ENCODE assay signal across 11 cellular contexts in the genomic region with DNA sequence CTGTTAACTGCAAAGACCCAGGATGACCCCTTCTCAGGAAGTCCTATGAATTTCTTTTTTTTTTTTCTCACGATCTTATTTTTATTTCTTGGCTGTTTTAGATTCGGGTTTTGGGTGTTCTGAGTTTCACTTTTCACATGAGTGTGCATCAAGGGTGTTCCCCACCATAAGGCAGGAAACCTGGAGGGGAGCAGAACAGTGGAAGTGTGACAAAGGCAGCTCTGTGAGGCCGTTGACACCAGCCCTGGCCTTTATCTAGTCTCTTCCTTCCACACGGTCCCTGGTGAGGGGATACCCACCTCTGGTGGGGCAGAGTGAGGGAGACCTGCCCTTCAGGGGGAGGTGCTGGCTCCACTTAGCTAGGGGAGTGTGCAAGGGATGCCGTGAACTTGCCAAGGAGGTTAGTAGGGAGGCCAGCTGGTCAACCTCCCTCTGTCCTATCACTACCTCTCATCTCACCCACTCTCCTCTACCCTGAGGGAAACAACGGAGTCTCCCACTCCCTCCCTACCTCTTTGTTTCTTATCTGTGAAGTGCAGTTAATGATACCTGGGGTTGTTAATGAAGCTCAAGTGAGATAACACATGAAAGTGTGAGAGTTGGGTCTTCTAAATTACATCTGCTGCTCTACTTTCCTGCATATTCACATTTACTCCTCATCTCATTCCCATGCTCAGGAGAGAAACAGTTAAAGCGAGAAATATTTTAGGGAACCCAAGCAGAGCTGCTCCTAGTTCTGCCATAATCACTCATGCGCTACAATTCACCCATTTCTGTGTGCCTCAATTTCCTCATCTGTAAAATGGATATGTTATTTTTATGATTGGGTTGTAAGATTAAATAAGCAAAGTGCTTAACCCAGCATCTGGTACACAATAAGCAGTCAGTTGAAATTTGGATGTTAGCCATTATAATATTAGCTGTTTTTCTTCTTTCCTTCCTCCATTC. TPM values are rescaled to one million over a fixed set of nuclear protein-coding genes. Genes with fewer than 3 reads are reported as not detected.
DNase-seq lines count a peak whose midpoint lies in the region; ATAC-seq, FAIRE-seq and TF ChIP-seq lines count a peak whose summit lies in the region.
"Had no signal": no experiment of that assay in that cellular context is flagged by ENCODE, and none has a peak within 500 bp of the region (broad histone marks: within the 10 kb centered on the region; RNA-seq: fewer than 3 reads in every experiment).

No MANE protein-coding gene starts in this region.

- no peaks in the 10 kb centered on the region for H3K79me2 ChIP-seq in astrocyte (ENCODE audit: insufficient read depth, low read length)

- H4K20me1 ChIP-seq in IMR-90 (ENCODE audit: insufficient read depth, low read length) (no peaks in the 10 kb centered on the region), astrocyte (ENCODE audit: insufficient read depth, low read length) (no peaks in the 10 kb centered on the region)

- H2AFZ ChIP-seq in IMR-90 (replicated peaks; ENCODE audit: low read length, poor library complexity), result peak overlapping the region; percentile 81
- H2AFZ ChIP-seq in astrocyte (ENCODE audit: low read depth, low read length), result peak overlapping the region; percentile 49

- H3K27me3 Mint-ChIP-seq in astrocyte (ENCODE audit: low read depth, unreplicated experiment), result no peaks in the 10 kb centered on the region

- BruUV-seq in IMR-90 (replicated peaks; lab: Mats Ljungman, UMichigan) (no TSS peak), A673 (replicated peaks; lab: Mats Ljungman, UMichigan) (no TSS peak)

- ATAC-seq in GM19023 (IDR thresholded peaks at IDR 0.05; ENCODE audit: unreplicated experiment) (peak; percentile 27), IMR-90 (ENCODE audit: low read depth) (no peak), left lobe of liver (no peak)
- ATAC-seq: foreskin keratinocyte had no signal

- H3K4me2 ChIP-seq in IMR-90 (ENCODE audit: low read depth, low read length), result no peak overlapping the region
- H3K4me2 ChIP-seq in astrocyte (ENCODE audit: low read length), result no peak overlapping the region

- FAIRE-seq in astrocyte (lab: Jason Lieb, UNC), result no peak

- no peak overlapping the region for H3K27ac Mint-ChIP-seq in astrocyte (ENCODE audit: unreplicated experiment)

- H3K9me3 ChIP-seq in IMR-90 (ENCODE audit: control insufficient read depth, insufficient read depth, low read length), result no peaks in the 10 kb centered on the region
- no peaks in the 10 kb centered on the region for H3K9me3 ChIP-seq in astrocyte (ENCODE audit: insufficient read depth, low read depth, low read length)
- no peaks in the 10 kb centered on the region for H3K9me3 ChIP-seq in A673 (ENCODE audit: low read depth, low read length, poor library complexity, severe bottlenecking)

- H3K18ac ChIP-seq in IMR-90 (ENCODE audit: low read depth, low read length), result peak overlapping the region; percentile 63

- peak overlapping the region; percentile 57; the same call in 1 of the 2 replicates for H3K27ac ChIP-seq in IMR-90 (ENCODE audit: insufficient read depth, low read length)
- no peak overlapping the region for H3K27ac ChIP-seq in astrocyte (ENCODE audit: low read depth, low read length)
- no peak overlapping the region for H3K27ac ChIP-seq in A673 (ENCODE audit: low read depth, low read length, poor library complexity, severe bottlenecking)
- H3K27ac ChIP-seq: foreskin keratinocyte had no signal

- peak overlapping the region; percentile 69 for H2AK5ac ChIP-seq in IMR-90 (ENCODE audit: low read depth, low read length)

- peak overlapping the region; percentile 99; the same call in 2 of the 3 replicates for H2BK15ac ChIP-seq in IMR-90 (ENCODE audit: low read depth, low read length)

- H3K79me1 ChIP-seq in IMR-90 (ENCODE audit: low read depth in 1 of 2, low read length in 2 of 2), result peaks cover 0 to 18% of the 10 kb centered on the region in 2 experiments; a peak in 2 of 4 replicates

- TF ChIP-seq RAD21 in IMR-90 (IDR thresholded peaks at IDR 0.05; ENCODE audit: low read length), result no peak

- peak overlapping the region; percentile 81 for H3K4ac ChIP-seq in IMR-90 (ENCODE audit: low read depth, low read length)

- H3K4me1 Mint-ChIP-seq in astrocyte (ENCODE audit: low read depth, unreplicated experiment), result peaks cover 16% of the 10 kb centered on the region

- TF ChIP-seq CTCF in IMR-90 (conservative IDR thresholded peaks at IDR 0.05; ENCODE audit: low read depth, low read length) (no peak), astrocyte (IDR thresholded peaks at IDR 0.05; ENCODE audit: insufficient read depth, low read depth, low read length) (no peak), A673 (conservative IDR thresholded peaks at IDR 0.05; ENCODE audit: low read depth, low read length) (no peak)

- dilution Hi-C loops in IMR-90 (cut with HindIII; ENCODE audit: low sequenced_read_pairs, unreplicated experiment), result no loop called here

- CTCF ChIA-PET in IMR-90 (lab: Yijun Ruan, JAX), result no interaction called here
- CTCF ChIA-PET in A673 (lab: Charles Lee), result interaction anchor here (0.6 kb wide), 1 partner anchor 19 kb away, joined by 3 read pairs; no protein-coding TSS in a partner anchor

- peak overlapping the region; percentile 88 for H2BK120ac ChIP-seq in IMR-90 (ENCODE audit: low read depth, low read length)

- in situ Hi-C loops in IMR-90 (cut with MboI; ENCODE audit: low sequenced_read_pairs), result no loop called here

- H3K4me3 ChIP-seq in IMR-90 (ENCODE audit: insufficient read depth, low read depth, low read length) (no peak overlapping the region), astrocyte (ENCODE audit: insufficient read depth, low read depth, low read length) (no peak overlapping the region), A673 (ENCODE audit: low read depth, low read length, poor library complexity, severe bottlenecking) (no peak overlapping the region)

- H3K23ac ChIP-seq in IMR-90 (ENCODE audit: low read depth, low read length), result peak overlapping the region; percentile 57

- H4K8ac ChIP-seq in IMR-90 (ENCODE audit: low read depth in 2 of 2, low read length in 2 of 2), result peak overlapping the region; percentile 69 to 84

- H3K14ac ChIP-seq in IMR-90 (replicated peaks; ENCODE audit: low read depth, low read length), result peak overlapping the region; percentile 85

- peaks cover 12% of the 10 kb centered on the region for H3K4me1 ChIP-seq in IMR-90 (ENCODE audit: control insufficient read depth, insufficient read depth, low read length)
- H3K4me1 ChIP-seq in astrocyte (ENCODE audit: insufficient read depth, low read length), result peaks cover 24% of the 10 kb centered on the region
- H3K4me1 ChIP-seq in A673 (ENCODE audit: insufficient read depth, low read length, poor library complexity, severe bottlenecking), result no peaks in the 10 kb centered on the region

- H3K9me1 ChIP-seq in IMR-90 (ENCODE audit: insufficient read depth, low read length), result peaks cover 11% of the 10 kb centered on the region

- H2BK20ac ChIP-seq in IMR-90 (ENCODE audit: low read depth, low read length), result peak overlapping the region; percentile 83; the same call in 1 of the 2 replicates

- peak; percentile 15 for DNase-seq in CD1c-positive myeloid dendritic cell (ENCODE audit: extremely low spot score)
- DNase-seq in IMR-90, result no peak
- no peak for DNase-seq in astrocyte (ENCODE audit: low read depth)
- no peak for DNase-seq in DMS153 treated with DMSO at 0.1 percent for 48 hours (lab: John Stamatoyannopoulos, UW; ENCODE audit: unreplicated experiment)
- DNase-seq in A673 (ENCODE audit: low spot score), result no peak
- no peak for DNase-seq in left lobe of liver (ENCODE audit: low spot score)
- DNase-seq in amygdala (lab: John Stamatoyannopoulos, UW), result no peak
- DNase-seq: foreskin keratinocyte had no signal

- no peak overlapping the region for H3K9ac ChIP-seq in IMR-90 (ENCODE audit: low read depth, low read length)
- no peak overlapping the region for H3K9ac ChIP-seq in astrocyte (ENCODE audit: low read length)

- H4K5ac ChIP-seq in IMR-90 (ENCODE audit: low read depth, low read length), result peak overlapping the region; percentile 95

- WGBS in IMR-90 (ENCODE audit: extremely low coverage in 2 of 2, insufficient read length in 1 of 2), 2 experiments, result no CpG with 5 or more reads among the region's 8 CpGs

- H3K36me3 ChIP-seq in IMR-90 (ENCODE audit: control insufficient read depth, insufficient read depth, low read length) (no peaks in the 10 kb centered on the region), astrocyte (ENCODE audit: insufficient read depth, low read length) (no peaks in the 10 kb centered on the region), A673 (ENCODE audit: insufficient read depth, low read length, poor library complexity, severe bottlenecking) (no peaks in the 10 kb centered on the region)

- H3K4me3 Mint-ChIP-seq in astrocyte (ENCODE audit: unreplicated experiment), result no peak overlapping the region

- H3K56ac ChIP-seq in IMR-90 (ENCODE audit: extremely low read depth, insufficient read depth, low read length), result no peak overlapping the region

- peak overlapping the region; percentile 80 for H2BK5ac ChIP-seq in IMR-90 (ENCODE audit: low read depth, low read length, poor library complexity, severe bottlenecking)

- TF ChIP-seq POLR2A in IMR-90 (IDR thresholded peaks at IDR 0.05; ENCODE audit: low read depth, low read length), result no peak

- H3K36me3 Mint-ChIP-seq in astrocyte (ENCODE audit: low read depth, unreplicated experiment), result no peaks in the 10 kb centered on the region

- no peaks in the 10 kb centered on the region for H3K27me3 ChIP-seq in IMR-90 (ENCODE audit: control insufficient read depth, insufficient read depth, low read length)
- H3K27me3 ChIP-seq in astrocyte (ENCODE audit: insufficient read depth, low read length), result no peaks in the 10 kb centered on the region
- H3K27me3 ChIP-seq in A673 (replicated peaks; ENCODE audit: insufficient read depth, low read depth, low read length, poor library complexity), result peaks cover 10% of the 10 kb centered on the region
- H3K27me3 ChIP-seq: foreskin keratinocyte had no signal

- POLR2A ChIA-PET in IMR-90 (lab: Charles Lee; ENCODE audit: unreplicated experiment) (no interaction called here), A673 (lab: Charles Lee; ENCODE audit: low non-redundant PET) (no interaction called here)

- intact Hi-C loops in IMR-90 (cut with micrococcal nuclease) (no loop called here), A673 (cut with micrococcal nuclease; ENCODE audit: unreplicated experiment) (no loop called here)

- peak overlapping the region; percentile 71 for H4K91ac ChIP-seq in IMR-90 (ENCODE audit: insufficient read depth, low read depth, low read length)

- H2AK9ac ChIP-seq in IMR-90 (replicated peaks; ENCODE audit: low read depth, low read length, poor library complexity), result no peak overlapping the region

- no peaks in the 10 kb centered on the region for H3K9me3 Mint-ChIP-seq in astrocyte (ENCODE audit: unreplicated experiment)

RNA-seq across cellular contexts. Expression of a gene that starts 4.4 kb away (rescaled TPM):
- total RNA-seq in IMR-90 (2012; rRNA removed), result 21.4 and 23.7 TPM in 2 replicates
- polyA plus RNA-seq in IMR-90 (2012; rRNA removed), result 16.4 and 17.1 TPM in 2 replicates
- polyA plus RNA-seq in IMR-90 (2012; cell fraction: cytosol; rRNA removed), result 10.8 and 12.1 TPM in 2 replicates
- polyA plus RNA-seq in IMR-90 (2012; cell fraction: nucleus; rRNA removed; ENCODE audit: low replicate concordance), result 8.3 and 10.0 TPM in 2 replicates
- total RNA-seq in astrocyte, result 9.9 and 13.8 TPM in 2 replicates
- total RNA-seq in A673 (2021), result 0.24 and 0.26 TPM in 2 replicates
- total RNA-seq in left lobe of liver, result 1.7 TPM

RNA-seq across cellular contexts. Expression of a gene that starts 29.1 kb away (rescaled TPM):
- total RNA-seq in IMR-90 (2012; rRNA removed), result 4.4 and 5.2 TPM in 2 replicates
- 3.1 and 3.2 TPM in 2 replicates for polyA plus RNA-seq in IMR-90 (2012; rRNA removed)
- polyA plus RNA-seq in IMR-90 (2012; cell fraction: cytosol; rRNA removed), result 1.0 and 3.3 TPM in 2 replicates
- 1.7 and 5.6 TPM in 2 replicates for polyA plus RNA-seq in IMR-90 (2012; cell fraction: nucleus; rRNA removed; ENCODE audit: low replicate concordance)
- 5.1 and 5.5 TPM in 2 replicates for total RNA-seq in astrocyte
- total RNA-seq in A673 (2021), result 0.73 and 1.1 TPM in 2 replicates
- 0.35 TPM for total RNA-seq in left lobe of liver

RNA-seq across cellular contexts. Expression of a gene that starts 49.1 kb away (rescaled TPM):
- total RNA-seq in IMR-90 (2012; rRNA removed) (not detected in 2 replicates), astrocyte (not detected in 2 replicates), A673 (2021) (not detected in 2 replicates), left lobe of liver (not detected)
- polyA plus RNA-seq in IMR-90 (2012; rRNA removed), result not detected in 2 replicates
- polyA plus RNA-seq in IMR-90 (2012; cell fraction: cytosol; rRNA removed), result 0.08 TPM in 1 of 2 replicates, not detected in the other
- 0.23 TPM in 1 of 2 replicates, not detected in the other for polyA plus RNA-seq in IMR-90 (2012; cell fraction: nucleus; rRNA removed; ENCODE audit: low replicate concordance)
- total RNA-seq: activated CD8-positive, alpha-beta memory T cell treated with anti-CD3 and anti-CD28 coated beads for 36 hours; foreskin keratinocyte; renal cortical epithelial cell had no signal
- polyA plus RNA-seq: foreskin keratinocyte had no signal
